Comparison of ENCODE assay signal across 8 cellular contexts in genomic region chr2:73070651-73071451, GRCh38. TPM values are rescaled to one million over a fixed set of nuclear protein-coding genes. Genes with fewer than 3 reads are reported as not detected.
DNase-seq lines count a peak whose midpoint lies in the region; ATAC-seq, FAIRE-seq and TF ChIP-seq lines count a peak whose summit lies in the region.

No MANE protein-coding gene starts in this region.

- no peaks in the 10 kb centered on the region for H3K27me3 ChIP-seq in keratinocyte (ENCODE audit: control insufficient read depth, extremely low read depth, insufficient read depth, low read length)

- H3K4me2 ChIP-seq in keratinocyte (ENCODE audit: control insufficient read depth, extremely low read depth, insufficient read depth, low read depth, low read length) = peak overlapping the region; percentile 89

- H3K4me3 ChIP-seq in AG09309 (ENCODE audit: control insufficient read depth, low read depth, low read length) (peak overlapping the region; percentile 83), keratinocyte (ENCODE audit: control insufficient read depth in 2 of 3, extremely low read depth in 1 of 3, insufficient read depth in 2 of 3, low read depth in 1 of 3, low read length in 3 of 3) (peak overlapping the region; percentile 64 to 86 (median 83))

- no peaks in the 10 kb centered on the region for H3K27me3 Mint-ChIP-seq in central memory CD8-positive, alpha-beta T cell

- H3K9ac ChIP-seq in keratinocyte (ENCODE audit: control insufficient read depth, extremely low read depth, insufficient read depth, low read length) = peak overlapping the region; percentile 89

- H3K4me3 Mint-ChIP-seq in central memory CD8-positive, alpha-beta T cell = peak overlapping the region; percentile 93

- ATAC-seq in GM19025 (IDR thresholded peaks at IDR 0.05; ENCODE audit: low read depth, unreplicated experiment) (peak; percentile 89), HG03280 (IDR thresholded peaks at IDR 0.05; ENCODE audit: unreplicated experiment) (peak; percentile 96)
- peak; percentile 91 for ATAC-seq in central memory CD8-positive, alpha-beta T cell (replicated peaks; ENCODE audit: extremely low read depth, poor library complexity, severe bottlenecking)

- no peaks in the 10 kb centered on the region for H4K20me1 ChIP-seq in keratinocyte (ENCODE audit: control insufficient read depth, extremely low read depth, insufficient read depth, low read length)

- H3K36me3 Mint-ChIP-seq in central memory CD8-positive, alpha-beta T cell (ENCODE audit: insufficient read depth) = peaks cover 12% of the 10 kb centered on the region

- peaks cover 7 to 13% of the 10 kb centered on the region in 2 experiments for H3K36me3 ChIP-seq in keratinocyte (ENCODE audit: control insufficient read depth in 2 of 2, extremely low read depth in 1 of 2, insufficient read depth in 2 of 2, low read length in 2 of 2)

- FAIRE-seq in keratinocyte (lab: Jason Lieb, UNC) = no peak

- H3K4me1 Mint-ChIP-seq in central memory CD8-positive, alpha-beta T cell = peaks cover 28% of the 10 kb centered on the region

- DNase-seq in AG09309 (ENCODE audit: low read depth) (peak; percentile 81), NCI-H226 (peak; percentile 88), keratinocyte (ENCODE audit: low read depth, low spot score) (no peak)
- DNase-seq in activated CD4-positive, CD25-positive, alpha-beta regulatory T cell treated with anti-CD3 and anti-CD28 coated beads, Interleukin-2, amount 50 U/mL, for 16 hours (ENCODE audit: low read depth, low spot score) = peak; percentile 83
- peak; percentile 88 to 96 for DNase-seq in central memory CD8-positive, alpha-beta T cell (ENCODE audit: low spot score in 2 of 2)
- DNase-seq in stimulated activated CD4-positive, alpha-beta T cell treated with anti-CD3 and anti-CD28 coated beads, Interleukin-12 subunit alpha, Interleukin-12 subunit beta, amount 100 ng/mL, for 4 hours = peak; percentile 97

- H3K27ac ChIP-seq in keratinocyte (ENCODE audit: control insufficient read depth, insufficient read depth, low read length) = peak overlapping the region; percentile 83

- H3K4me1 ChIP-seq in keratinocyte (ENCODE audit: control insufficient read depth, extremely low read depth, insufficient read depth, low read length) = peaks cover 34% of the 10 kb centered on the region

- peak overlapping the region; percentile 60 for H2AFZ ChIP-seq in keratinocyte (ENCODE audit: control insufficient read depth, low read length)

- H3K9me1 ChIP-seq in keratinocyte (ENCODE audit: control insufficient read depth, extremely low read depth, insufficient read depth, low read length) = no peaks in the 10 kb centered on the region

- H3K9me3 ChIP-seq in keratinocyte (ENCODE audit: control insufficient read depth, low read depth, low read length) = no peaks in the 10 kb centered on the region

- peak overlapping the region; percentile 92 for H3K27ac Mint-ChIP-seq in central memory CD8-positive, alpha-beta T cell (ENCODE audit: low read depth)

- dilution Hi-C loops in keratinocyte (cut with MboI; ENCODE audit: extremely low pct_ligation_motif_present, low sequenced_read_pairs) = no loop called here

- no peak for TF ChIP-seq CTCF in AG09309 (IDR thresholded peaks at IDR 0.05; ENCODE audit: control insufficient read depth, insufficient read depth, low read depth, low read length, missing control alignments)
- TF ChIP-seq CTCF in keratinocyte (optimal IDR thresholded peaks at IDR 0.05 in 1 of 3, IDR thresholded peaks at IDR 0.05 in 1 of 3, conservative IDR thresholded peaks at IDR 0.05 in 1 of 3; ENCODE audit: extremely low read depth in 1 of 3, insufficient read depth in 2 of 3, low read length in 3 of 3) = no peak

- H3K79me2 ChIP-seq in keratinocyte (ENCODE audit: control insufficient read depth, insufficient read depth, low read length) = no peaks in the 10 kb centered on the region

- H3K9me3 Mint-ChIP-seq in central memory CD8-positive, alpha-beta T cell = no peaks in the 10 kb centered on the region

RNA-seq across cellular contexts. Expression of gene SFXN5, which starts 0.7 kb away (rescaled TPM):
- polyA plus RNA-seq in keratinocyte = 5.1 to 9.9 TPM (median 6.3 TPM) in 3 replicates
- polyA plus RNA-seq in keratinocyte (2011; ENCODE audit: low read depth) = 3.7 TPM
- polyA plus RNA-seq in keratinocyte (2011; cell fraction: cytosol; rRNA removed) = 3.3 and 4.8 TPM in 2 replicates
- 15.0 and 17.0 TPM in 2 replicates for polyA plus RNA-seq in keratinocyte (2011; cell fraction: nucleus; rRNA removed)
- 3.1 and 4.8 TPM in 2 replicates for polyA plus RNA-seq in keratinocyte (2012; ENCODE audit: low replicate concordance)
- 6.9 to 20.5 TPM (median 7.4 TPM) in 3 replicates for polyA minus RNA-seq in keratinocyte
- polyA minus RNA-seq in keratinocyte (2011; cell fraction: cytosol; rRNA and poly(A)+ RNA removed) = 6.1 TPM
- 9.0 and 10.0 TPM in 2 replicates for polyA minus RNA-seq in keratinocyte (2011; cell fraction: nucleus; rRNA and poly(A)+ RNA removed)

RNA-seq across cellular contexts. Expression of gene RAB11FIP5, which starts 41.9 kb away (rescaled TPM):
- 39.7 to 41.2 TPM (median 40.1 TPM) in 3 replicates for polyA plus RNA-seq in keratinocyte
- polyA plus RNA-seq in keratinocyte (2011; ENCODE audit: low read depth) = 12.2 TPM
- polyA plus RNA-seq in keratinocyte (2011; cell fraction: cytosol; rRNA removed) = 40.5 and 47.1 TPM in 2 replicates
- 59.8 and 69.0 TPM in 2 replicates for polyA plus RNA-seq in keratinocyte (2011; cell fraction: nucleus; rRNA removed)
- polyA plus RNA-seq in keratinocyte (2012; ENCODE audit: low replicate concordance) = 42.8 and 45.3 TPM in 2 replicates
- 60.6 to 97.3 TPM (median 69.6 TPM) in 3 replicates for polyA minus RNA-seq in keratinocyte
- 43.2 TPM for polyA minus RNA-seq in keratinocyte (2011; cell fraction: cytosol; rRNA and poly(A)+ RNA removed)
- polyA minus RNA-seq in keratinocyte (2011; cell fraction: nucleus; rRNA and poly(A)+ RNA removed) = 36.5 and 54.3 TPM in 2 replicates
